ENCODE assay signal across 21 cellular contexts in the genomic region with DNA sequence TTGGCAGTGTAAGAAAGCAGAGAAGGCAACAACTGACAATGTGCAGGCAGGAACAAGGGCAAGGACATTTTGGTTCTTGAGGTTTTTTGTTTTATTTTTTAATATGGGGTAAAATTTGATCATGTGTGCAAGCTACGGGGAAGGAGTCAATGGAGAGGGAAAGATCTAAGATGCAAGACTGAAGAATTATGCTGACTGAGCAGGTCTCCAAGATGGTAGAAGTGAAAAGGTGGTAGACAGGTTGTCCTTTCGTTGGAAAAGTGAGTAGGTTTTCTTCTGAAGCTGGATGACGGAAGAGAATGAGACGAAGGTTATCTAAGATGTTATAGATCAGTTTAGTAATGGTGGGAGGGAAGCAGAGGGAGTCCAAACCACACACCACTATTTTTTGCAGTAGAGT. TPM values are rescaled to one million over a fixed set of nuclear protein-coding genes. Genes with fewer than 3 reads are reported as not detected.
DNase-seq lines count a peak whose midpoint lies in the region; ATAC-seq, FAIRE-seq and TF ChIP-seq lines count a peak whose summit lies in the region.
"Had no signal": no experiment of that assay in that cellular context is flagged by ENCODE, and none has a peak within 500 bp of the region (broad histone marks: within the 10 kb centered on the region; RNA-seq: fewer than 3 reads in every experiment).

No MANE protein-coding gene starts in this region.

- H3K9me3 ChIP-seq in Loucy (ENCODE audit: insufficient read depth, low read depth, low read length): no peaks in the 10 kb centered on the region
- H3K9me3 ChIP-seq in naive thymus-derived CD4-positive, alpha-beta T cell (ENCODE audit: control insufficient read depth in 2 of 3, low read length in 3 of 3): no peaks in the 10 kb centered on the region
- H3K9me3 ChIP-seq: Peyer's patch had no signal

- H3K36me3 ChIP-seq in Loucy (ENCODE audit: insufficient read depth, low read length) (no peaks in the 10 kb centered on the region), mesendoderm (ENCODE audit: control insufficient read depth, insufficient read depth, low read length) (no peaks in the 10 kb centered on the region)
- H3K36me3 ChIP-seq in naive thymus-derived CD4-positive, alpha-beta T cell (ENCODE audit: control insufficient read depth in 2 of 3, insufficient read depth in 3 of 3, low read length in 3 of 3): peaks cover 0 to 7% (median 5%) of the 10 kb centered on the region in 3 experiments
- H3K36me3 ChIP-seq: Peyer's patch had no signal

- POLR2A ChIA-PET in naive thymus-derived CD4-positive, alpha-beta T cell (lab: Charles Lee): interaction anchor here (0.7 to 14.6 kb wide), 6 partner anchors 14 to 820 kb away, joined by 3 to 393 read pairs (median 4); a partner anchor contains a TSS

- no peak overlapping the region for H3K18ac ChIP-seq in mesendoderm (ENCODE audit: low read length)

- peak overlapping the region; percentile 84 for H3K4me3 ChIP-seq in Loucy (ENCODE audit: low read length, poor library complexity, severe bottlenecking)
- H3K4me3 ChIP-seq in naive thymus-derived CD4-positive, alpha-beta T cell (ENCODE audit: low read length): peak overlapping the region; percentile 8
- no peak overlapping the region for H3K4me3 ChIP-seq in mesendoderm (ENCODE audit: low read length)
- H3K4me3 ChIP-seq: Peyer's patch, SK-N-MC had no signal

- H3K9ac ChIP-seq in Loucy (ENCODE audit: low read depth, low read length, poor library complexity, severe bottlenecking) (peak overlapping the region; percentile 95), mesendoderm (ENCODE audit: low read length) (no peak overlapping the region)

- H3K4ac ChIP-seq in mesendoderm (ENCODE audit: low read depth, low read length): no peak overlapping the region

- peaks cover 91% of the 10 kb centered on the region for H3K79me2 ChIP-seq in Loucy (ENCODE audit: insufficient read depth, low read length)
- no peaks in the 10 kb centered on the region for H3K79me2 ChIP-seq in mesendoderm (ENCODE audit: control insufficient read depth, insufficient read depth, low read length)

- H3K23ac ChIP-seq in mesendoderm (ENCODE audit: low read length): no peak overlapping the region

- H3K27me3 Mint-ChIP-seq in activated CD4-positive, alpha-beta T cell treated with anti-CD3 and anti-CD28 coated beads, Interleukin-2, amount 10 ng/mL, durations not matched to agents 24 days and 14 days: no peaks in the 10 kb centered on the region
- H3K27me3 Mint-ChIP-seq in naive thymus-derived CD4-positive, alpha-beta T cell: peaks cover 0 to 4% (median 0%) of the 10 kb centered on the region in 5 donors

- intact Hi-C loops in activated CD4-positive, alpha-beta T cell treated with anti-CD3 and anti-CD28 coated beads, Interleukin-2, amount 10 ng/mL, durations not matched to agents 24 days and 14 days (cut with micrococcal nuclease): loop anchor here (1.0 to 5.0 kb wide), 3 partner anchors 144 to 748 kb away; no protein-coding TSS in a partner anchor
- intact Hi-C loops in naive thymus-derived CD4-positive, alpha-beta T cell (cut with micrococcal nuclease): loop anchor here (1.0 to 10.0 kb wide), 4 partner anchors 14 to 751 kb away; no protein-coding TSS in a partner anchor

- H4K8ac ChIP-seq in mesendoderm (ENCODE audit: low read depth, low read length): no peak overlapping the region

- peak; percentile 36 for DNase-seq in activated CD4-positive, alpha-beta T cell treated with anti-CD3 and anti-CD28 coated beads, Interleukin-2, amount 10 ng/mL, durations not matched to agents 24 days and 14 days
- no peak for DNase-seq in activated CD4-positive, alpha-beta T cell treated with anti-CD3 and anti-CD28 coated beads, Interleukin-2, amount 50 U/mL, for 1 hour
- DNase-seq in GM12892 (ENCODE audit: insufficient read length): no peak
- no peak for DNase-seq in naive thymus-derived CD4-positive, alpha-beta T cell
- DNase-seq in NCI-H748 treated with DMSO at 0.1 percent for 48 hours (lab: John Stamatoyannopoulos, UW): no peak
- DNase-seq in mesendoderm: no peak
- DNase-seq: ACHN, Calu3, DMS79 treated with DMSO at 0.1 percent for 48 hours, NCI-H1048, NCI-H1694, NCI-H2029 treated with DMSO at 0.1 percent for 48 hours, NCI-H526 treated with DMSO at 0.1 percent for 48 hours, OCI-M1, Peyer's patch, SHP77 treated with DMSO at 0.1 percent for 48 hours had no signal

- H3K27ac Mint-ChIP-seq in activated CD4-positive, alpha-beta T cell treated with anti-CD3 and anti-CD28 coated beads, Interleukin-2, amount 10 ng/mL, durations not matched to agents 24 days and 14 days: no peak overlapping the region
- no peak overlapping the region for H3K27ac Mint-ChIP-seq in naive thymus-derived CD4-positive, alpha-beta T cell

- CTCF ChIA-PET in naive thymus-derived CD4-positive, alpha-beta T cell (lab: Charles Lee): interaction anchor here (0.7 to 1.0 kb wide), 2 partner anchors 8 to 146 kb away, joined by 3 to 4 read pairs; no protein-coding TSS in a partner anchor

- no peak overlapping the region for H2AFZ ChIP-seq in Loucy (ENCODE audit: low read length)

- H2BK120ac ChIP-seq in mesendoderm (ENCODE audit: low read depth, low read length): no peak overlapping the region

- H4K20me1 ChIP-seq in Loucy (ENCODE audit: insufficient read depth, low read length, poor library complexity, severe bottlenecking): peaks cover 85% of the 10 kb centered on the region

- TF ChIP-seq CTCF in Loucy (conservative IDR thresholded peaks at IDR 0.05; ENCODE audit: low read length): no peak

- no peaks in the 10 kb centered on the region for H3K27me3 ChIP-seq in Loucy (ENCODE audit: insufficient read depth, low read length, poor library complexity, severe bottlenecking)
- no peaks in the 10 kb centered on the region for H3K27me3 ChIP-seq in naive thymus-derived CD4-positive, alpha-beta T cell (ENCODE audit: control insufficient read depth in 2 of 2, insufficient read depth in 2 of 2, low read length in 2 of 2)
- peaks cover 2% of the 10 kb centered on the region for H3K27me3 ChIP-seq in mesendoderm (ENCODE audit: insufficient read depth, low read length, poor library complexity)
- H3K27me3 ChIP-seq: Peyer's patch had no signal

- peaks cover 27% of the 10 kb centered on the region for H3K4me1 Mint-ChIP-seq in activated CD4-positive, alpha-beta T cell treated with anti-CD3 and anti-CD28 coated beads, Interleukin-2, amount 10 ng/mL, durations not matched to agents 24 days and 14 days
- H3K4me1 Mint-ChIP-seq in naive thymus-derived CD4-positive, alpha-beta T cell: peaks cover 6 to 24% (median 15%) of the 10 kb centered on the region in 7 donors

- no peak overlapping the region for H3K4me3 Mint-ChIP-seq in activated CD4-positive, alpha-beta T cell treated with anti-CD3 and anti-CD28 coated beads, Interleukin-2, amount 10 ng/mL, durations not matched to agents 24 days and 14 days
- no peak overlapping the region for H3K4me3 Mint-ChIP-seq in naive thymus-derived CD4-positive, alpha-beta T cell

- no peak overlapping the region for H4K5ac ChIP-seq in mesendoderm (ENCODE audit: low read length)

- no peak overlapping the region for H3K27ac ChIP-seq in naive thymus-derived CD4-positive, alpha-beta T cell (ENCODE audit: low read depth, low read length)
- no peak overlapping the region for H3K27ac ChIP-seq in mesendoderm (ENCODE audit: low read depth, low read length)
- H3K27ac ChIP-seq: 22Rv1, Peyer's patch, SK-N-MC had no signal

- no peak; the same call in 1 of the 2 replicates for TF ChIP-seq POLR2A in GM12892 (IDR thresholded peaks at IDR 0.05; ENCODE audit: low read depth, low read length)

- peaks cover 10% of the 10 kb centered on the region for H3K36me3 Mint-ChIP-seq in activated CD4-positive, alpha-beta T cell treated with anti-CD3 and anti-CD28 coated beads, Interleukin-2, amount 10 ng/mL, durations not matched to agents 24 days and 14 days (ENCODE audit: low read depth)
- H3K36me3 Mint-ChIP-seq in naive thymus-derived CD4-positive, alpha-beta T cell: peaks cover 0 to 13% (median 4%) of the 10 kb centered on the region in 5 donors

- FAIRE-seq in GM12892 (lab: Jason Lieb, UNC): peak; percentile 62

- peaks cover 77% of the 10 kb centered on the region for H3K4me1 ChIP-seq in Loucy (ENCODE audit: insufficient read depth, low read length, poor library complexity, severe bottlenecking)
- peaks cover 61 to 64% of the 10 kb centered on the region in 2 donors for H3K4me1 ChIP-seq in naive thymus-derived CD4-positive, alpha-beta T cell (ENCODE audit: control insufficient read depth in 2 of 2, insufficient read depth in 2 of 2, low read length in 2 of 2)
- no peaks in the 10 kb centered on the region for H3K4me1 ChIP-seq in mesendoderm (ENCODE audit: control insufficient read depth, low read depth, low read length)

- no peak overlapping the region for H2BK15ac ChIP-seq in mesendoderm (replicated peaks; ENCODE audit: low read depth)

- no CpG with 5 or more reads among the region's 4 CpGs for WGBS in mesendoderm (ENCODE audit: extremely low coverage, insufficient coverage, low lambda C conversion rate)

- H3K4me2 ChIP-seq in Loucy (ENCODE audit: low read depth, low read length, poor library complexity, severe bottlenecking) (peak overlapping the region; percentile 86), mesendoderm (ENCODE audit: low read length) (no peak overlapping the region)

- no peak overlapping the region for H2AK5ac ChIP-seq in mesendoderm (ENCODE audit: low read length)

- H3K56ac ChIP-seq in mesendoderm (ENCODE audit: low read length): no peak overlapping the region

- peaks cover 1% of the 10 kb centered on the region for H3K9me3 Mint-ChIP-seq in activated CD4-positive, alpha-beta T cell treated with anti-CD3 and anti-CD28 coated beads, Interleukin-2, amount 10 ng/mL, durations not matched to agents 24 days and 14 days
- H3K9me3 Mint-ChIP-seq in naive thymus-derived CD4-positive, alpha-beta T cell: peaks cover 0 to 3% (median 1%) of the 10 kb centered on the region in 11 donors

- ATAC-seq in naive thymus-derived CD4-positive, alpha-beta T cell: no peak
- no peak for ATAC-seq in HG02938 (IDR thresholded peaks at IDR 0.05; ENCODE audit: unreplicated experiment)
- ATAC-seq: HCT116 had no signal

- H3F3A ChIP-seq in Loucy (ENCODE audit: low read depth): peaks cover 2% of the 10 kb centered on the region; the same call in 1 of the 2 replicates

- H3K79me1 ChIP-seq in mesendoderm (ENCODE audit: low read length): no peaks in the 10 kb centered on the region

- no peak overlapping the region for H2BK5ac ChIP-seq in mesendoderm (ENCODE audit: low read length)

- H3K9me2 ChIP-seq in Loucy (replicated peaks; ENCODE audit: low read depth, low read length): no peaks in the 10 kb centered on the region

RNA-seq across cellular contexts. Expression of a gene that starts 4.2 kb away (rescaled TPM):
- total RNA-seq in activated CD4-positive, alpha-beta T cell treated with anti-CD3 and anti-CD28 coated beads, Interleukin-2, amount 10 ng/mL, durations not matched to agents 24 days and 14 days: 104 and 109 TPM in 2 replicates
- 120 TPM for polyA plus RNA-seq in GM12892 (2012; ENCODE audit: missing spikeins)
- total RNA-seq in naive thymus-derived CD4-positive, alpha-beta T cell: 100 to 1,000 TPM; 130 to 232 (median 136) TPM
- polyA plus RNA-seq in naive thymus-derived CD4-positive, alpha-beta T cell: 100 to 1,000 TPM; 171 to 186 TPM
- polyA plus RNA-seq in mesendoderm (2013, experiment 1 of 2): 4.5 TPM
- 5.3 TPM for polyA plus RNA-seq in mesendoderm (2013, experiment 2 of 2)
